1 cellular context compared by ENCODE assay signal in the genomic region with DNA sequence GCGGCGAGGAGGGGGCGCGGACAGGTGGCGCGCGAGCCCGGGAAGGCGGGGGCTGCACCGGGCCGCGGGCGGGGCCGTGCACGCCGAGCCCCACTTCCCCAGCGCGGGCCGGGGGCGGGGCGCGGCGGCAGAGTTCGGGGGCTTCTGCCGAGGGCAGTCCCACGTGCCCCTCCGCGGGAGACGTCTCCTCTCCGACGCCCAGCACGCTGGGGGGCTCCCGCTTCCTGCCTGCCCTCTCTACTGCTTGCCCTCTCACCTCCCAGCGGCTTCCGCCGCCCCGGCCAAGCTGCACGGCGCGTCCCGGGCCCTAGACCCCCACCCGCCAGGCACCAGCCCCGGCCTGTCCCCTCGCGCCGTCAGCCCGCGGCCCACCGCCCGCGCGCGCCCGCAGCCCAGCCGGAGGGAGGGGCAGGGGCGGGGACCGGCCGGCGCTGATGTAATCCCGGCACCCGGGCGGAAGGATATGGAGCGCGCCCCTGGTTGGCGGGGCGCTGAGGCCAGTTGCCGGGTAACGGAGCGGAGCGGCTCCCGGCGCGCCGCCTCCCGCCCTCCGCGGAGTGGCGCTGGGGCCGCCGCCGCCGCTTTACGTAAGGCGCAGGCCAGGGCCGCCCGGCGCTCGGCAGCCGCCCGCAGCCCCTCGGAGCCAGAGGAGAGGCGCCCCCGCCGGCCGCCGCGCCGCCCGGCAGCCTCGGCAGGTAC.
TF ChIP-seq lines count a peak whose summit lies in the region.

A gene with protein sequence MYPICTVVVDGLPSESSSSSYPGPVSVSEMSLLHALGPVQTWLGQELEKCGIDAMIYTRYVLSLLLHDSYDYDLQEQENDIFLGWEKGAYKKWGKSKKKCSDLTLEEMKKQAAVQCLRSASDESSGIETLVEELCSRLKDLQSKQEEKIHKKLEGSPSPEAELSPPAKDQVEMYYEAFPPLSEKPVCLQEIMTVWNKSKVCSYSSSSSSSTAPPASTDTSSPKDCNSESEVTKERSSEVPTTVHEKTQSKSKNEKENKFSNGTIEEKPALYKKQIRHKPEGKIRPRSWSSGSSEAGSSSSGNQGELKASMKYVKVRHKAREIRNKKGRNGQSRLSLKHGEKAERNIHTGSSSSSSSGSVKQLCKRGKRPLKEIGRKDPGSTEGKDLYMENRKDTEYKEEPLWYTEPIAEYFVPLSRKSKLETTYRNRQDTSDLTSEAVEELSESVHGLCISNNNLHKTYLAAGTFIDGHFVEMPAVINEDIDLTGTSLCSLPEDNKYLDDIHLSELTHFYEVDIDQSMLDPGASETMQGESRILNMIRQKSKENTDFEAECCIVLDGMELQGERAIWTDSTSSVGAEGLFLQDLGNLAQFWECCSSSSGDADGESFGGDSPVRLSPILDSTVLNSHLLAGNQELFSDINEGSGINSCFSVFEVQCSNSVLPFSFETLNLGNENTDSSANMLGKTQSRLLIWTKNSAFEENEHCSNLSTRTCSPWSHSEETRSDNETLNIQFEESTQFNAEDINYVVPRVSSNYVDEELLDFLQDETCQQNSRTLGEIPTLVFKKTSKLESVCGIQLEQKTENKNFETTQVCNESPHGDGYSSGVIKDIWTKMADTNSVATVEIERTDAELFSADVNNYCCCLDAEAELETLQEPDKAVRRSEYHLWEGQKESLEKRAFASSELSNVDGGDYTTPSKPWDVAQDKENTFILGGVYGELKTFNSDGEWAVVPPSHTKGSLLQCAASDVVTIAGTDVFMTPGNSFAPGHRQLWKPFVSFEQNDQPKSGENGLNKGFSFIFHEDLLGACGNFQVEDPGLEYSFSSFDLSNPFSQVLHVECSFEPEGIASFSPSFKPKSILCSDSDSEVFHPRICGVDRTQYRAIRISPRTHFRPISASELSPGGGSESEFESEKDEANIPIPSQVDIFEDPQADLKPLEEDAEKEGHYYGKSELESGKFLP (N-terminal part only) (plus strand): TSS at position 581 of the 699 bp plus-strand sequence. CDS start 41,727 bp downstream, outside the sequence.

TF ChIP-seq in HCT116, 20 proteins besides CTCF, POLR2A, EP300 and RAD21 (continued from another document):
- TF ChIP-seq, protein P1, sequence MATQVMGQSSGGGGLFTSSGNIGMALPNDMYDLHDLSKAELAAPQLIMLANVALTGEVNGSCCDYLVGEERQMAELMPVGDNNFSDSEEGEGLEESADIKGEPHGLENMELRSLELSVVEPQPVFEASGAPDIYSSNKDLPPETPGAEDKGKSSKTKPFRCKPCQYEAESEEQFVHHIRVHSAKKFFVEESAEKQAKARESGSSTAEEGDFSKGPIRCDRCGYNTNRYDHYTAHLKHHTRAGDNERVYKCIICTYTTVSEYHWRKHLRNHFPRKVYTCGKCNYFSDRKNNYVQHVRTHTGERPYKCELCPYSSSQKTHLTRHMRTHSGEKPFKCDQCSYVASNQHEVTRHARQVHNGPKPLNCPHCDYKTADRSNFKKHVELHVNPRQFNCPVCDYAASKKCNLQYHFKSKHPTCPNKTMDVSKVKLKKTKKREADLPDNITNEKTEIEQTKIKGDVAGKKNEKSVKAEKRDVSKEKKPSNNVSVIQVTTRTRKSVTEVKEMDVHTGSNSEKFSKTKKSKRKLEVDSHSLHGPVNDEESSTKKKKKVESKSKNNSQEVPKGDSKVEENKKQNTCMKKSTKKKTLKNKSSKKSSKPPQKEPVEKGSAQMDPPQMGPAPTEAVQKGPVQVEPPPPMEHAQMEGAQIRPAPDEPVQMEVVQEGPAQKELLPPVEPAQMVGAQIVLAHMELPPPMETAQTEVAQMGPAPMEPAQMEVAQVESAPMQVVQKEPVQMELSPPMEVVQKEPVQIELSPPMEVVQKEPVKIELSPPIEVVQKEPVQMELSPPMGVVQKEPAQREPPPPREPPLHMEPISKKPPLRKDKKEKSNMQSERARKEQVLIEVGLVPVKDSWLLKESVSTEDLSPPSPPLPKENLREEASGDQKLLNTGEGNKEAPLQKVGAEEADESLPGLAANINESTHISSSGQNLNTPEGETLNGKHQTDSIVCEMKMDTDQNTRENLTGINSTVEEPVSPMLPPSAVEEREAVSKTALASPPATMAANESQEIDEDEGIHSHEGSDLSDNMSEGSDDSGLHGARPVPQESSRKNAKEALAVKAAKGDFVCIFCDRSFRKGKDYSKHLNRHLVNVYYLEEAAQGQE (IDR thresholded peaks at IDR 0.05; ENCODE audit: low read depth) = no peak
- TF ChIP-seq SRF (IDR thresholded peaks at IDR 0.05; ENCODE audit: low read depth) = no peak
- TF ChIP-seq TCF7L2 (IDR thresholded peaks at IDR 0.05; ENCODE audit: borderline replicate concordance, extremely low read depth, insufficient read depth, insufficient read length) = no peak
- TF ChIP-seq EZH2 (IDR thresholded peaks at IDR 0.05) = no peak
- no peak for TF ChIP-seq FOSL1 (IDR thresholded peaks at IDR 0.05; ENCODE audit: low read depth)
- TF ChIP-seq, protein P2, sequence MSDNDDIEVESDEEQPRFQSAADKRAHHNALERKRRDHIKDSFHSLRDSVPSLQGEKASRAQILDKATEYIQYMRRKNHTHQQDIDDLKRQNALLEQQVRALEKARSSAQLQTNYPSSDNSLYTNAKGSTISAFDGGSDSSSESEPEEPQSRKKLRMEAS (IDR thresholded peaks at IDR 0.05) = peak; percentile 64
- TF ChIP-seq SIN3A (IDR thresholded peaks at IDR 0.05; ENCODE audit: low read depth) = peak; percentile 47
- TF ChIP-seq CEBPB (IDR thresholded peaks at IDR 0.05; ENCODE audit: low read depth) = peak; percentile 48; the same call in 1 of the 2 replicates
- TF ChIP-seq SP1 (IDR thresholded peaks at IDR 0.05; ENCODE audit: low read depth) = peak; percentile 37; the same call in 1 of the 2 replicates
- no peak for TF ChIP-seq ELF1 (IDR thresholded peaks at IDR 0.05; ENCODE audit: borderline replicate concordance, low read depth)
- no peak for TF ChIP-seq CBX3 (IDR thresholded peaks at IDR 0.05; ENCODE audit: low read depth)
- TF ChIP-seq, protein P3, sequence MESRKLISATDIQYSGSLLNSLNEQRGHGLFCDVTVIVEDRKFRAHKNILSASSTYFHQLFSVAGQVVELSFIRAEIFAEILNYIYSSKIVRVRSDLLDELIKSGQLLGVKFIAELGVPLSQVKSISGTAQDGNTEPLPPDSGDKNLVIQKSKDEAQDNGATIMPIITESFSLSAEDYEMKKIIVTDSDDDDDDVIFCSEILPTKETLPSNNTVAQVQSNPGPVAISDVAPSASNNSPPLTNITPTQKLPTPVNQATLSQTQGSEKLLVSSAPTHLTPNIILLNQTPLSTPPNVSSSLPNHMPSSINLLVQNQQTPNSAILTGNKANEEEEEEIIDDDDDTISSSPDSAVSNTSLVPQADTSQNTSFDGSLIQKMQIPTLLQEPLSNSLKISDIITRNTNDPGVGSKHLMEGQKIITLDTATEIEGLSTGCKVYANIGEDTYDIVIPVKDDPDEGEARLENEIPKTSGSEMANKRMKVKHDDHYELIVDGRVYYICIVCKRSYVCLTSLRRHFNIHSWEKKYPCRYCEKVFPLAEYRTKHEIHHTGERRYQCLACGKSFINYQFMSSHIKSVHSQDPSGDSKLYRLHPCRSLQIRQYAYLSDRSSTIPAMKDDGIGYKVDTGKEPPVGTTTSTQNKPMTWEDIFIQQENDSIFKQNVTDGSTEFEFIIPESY (IDR thresholded peaks at IDR 0.05; ENCODE audit: extremely low read depth, insufficient replicate concordance, low read length) = no peak
- TF ChIP-seq EZH2phosphoT487 (IDR thresholded peaks at IDR 0.05; ENCODE audit: borderline replicate concordance) = no peak
